Comparison of ENCODE assay signal across 9 cellular contexts in the genomic region with DNA sequence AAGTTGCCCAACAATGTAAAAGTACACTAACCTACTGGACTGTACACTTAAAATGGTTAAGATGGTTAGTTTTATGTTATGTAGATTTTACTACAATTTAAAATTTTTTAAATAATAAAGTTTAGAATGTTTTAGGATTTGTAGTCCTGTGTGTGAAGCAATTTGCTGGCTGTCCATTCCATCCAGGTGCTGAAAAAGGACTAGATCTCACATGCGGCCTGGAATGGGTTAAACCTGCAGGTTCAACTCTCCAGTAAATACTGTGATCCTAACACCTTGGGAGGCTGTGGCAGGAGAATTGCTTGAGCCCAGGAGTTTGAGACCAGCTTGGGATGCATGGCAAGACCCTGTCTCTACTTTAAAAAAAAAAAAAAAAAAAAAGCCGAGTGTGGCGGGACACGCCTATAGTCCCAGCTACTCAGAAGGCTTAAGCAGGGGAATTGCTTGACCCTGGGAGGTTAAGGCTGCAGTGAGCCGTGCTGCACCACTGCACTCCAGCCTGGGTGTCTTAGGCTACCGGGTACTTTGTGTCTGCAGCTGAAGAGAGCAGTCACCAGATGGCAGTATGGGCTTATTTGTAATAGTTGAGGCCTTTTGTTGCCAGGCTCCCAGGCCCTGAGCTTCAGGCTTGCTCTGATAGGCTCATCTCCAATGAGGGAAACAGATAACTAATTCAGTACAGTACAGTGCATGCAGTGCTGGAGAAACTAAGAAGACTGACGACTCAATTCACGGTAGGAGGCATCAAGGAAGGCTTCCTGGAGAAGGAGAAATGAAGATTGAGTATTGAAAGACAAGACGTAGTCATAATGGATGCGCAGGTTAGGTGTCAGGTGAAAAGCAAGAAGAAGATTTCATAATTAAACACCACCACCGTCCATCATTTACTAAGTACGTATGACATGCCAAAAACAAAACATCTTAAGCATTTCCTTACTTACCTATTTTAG.
DNase-seq lines count a peak whose midpoint lies in the region; TF ChIP-seq lines count a peak whose summit lies in the region.
"Had no signal": no experiment of that assay in that cellular context is flagged by ENCODE, and none has a peak within 500 bp of the region (broad histone marks: within the 10 kb centered on the region; RNA-seq: fewer than 3 reads in every experiment).

No MANE protein-coding gene starts in this region.

- peaks cover 25% of the 10 kb centered on the region for H3K27me3 Mint-ChIP-seq in activated T-cell treated with anti-CD3 and anti-CD28 coated beads, Interleukin-2, amount 50 U/mL, for 24 hours
- H3K27me3 Mint-ChIP-seq in type B pancreatic cell, result peaks cover 26% of the 10 kb centered on the region

- H3K36me3 ChIP-seq in OCI-LY3 (replicated peaks; ENCODE audit: low read depth, low read length) (no peaks in the 10 kb centered on the region), neuronal stem cell (replicated peaks in 1 of 2; ENCODE audit: control insufficient read depth in 2 of 2, insufficient read depth in 2 of 2, low read length in 2 of 2) (no peaks in the 10 kb centered on the region)
- H3K36me3 ChIP-seq: BLaER1 had no signal

- TF ChIP-seq CTCF in OCI-LY3 (IDR thresholded peaks at IDR 0.05; ENCODE audit: low read depth, low read length) (peak; percentile 83), fibroblast of pulmonary artery (IDR thresholded peaks at IDR 0.05; ENCODE audit: low read length, missing control alignments) (peak; percentile 80), type B pancreatic cell (conservative IDR thresholded peaks at IDR 0.05) (peak; percentile 85)

- peaks cover 8% of the 10 kb centered on the region for H3K4me1 Mint-ChIP-seq in activated T-cell treated with anti-CD3 and anti-CD28 coated beads, Interleukin-2, amount 50 U/mL, for 24 hours (ENCODE audit: low read depth)
- peaks cover 14% of the 10 kb centered on the region for H3K4me1 Mint-ChIP-seq in type B pancreatic cell (ENCODE audit: unreplicated experiment)

- H3K4me3 Mint-ChIP-seq in activated T-cell treated with anti-CD3 and anti-CD28 coated beads, Interleukin-2, amount 50 U/mL, for 24 hours, result no peak overlapping the region
- no peak overlapping the region for H3K4me3 Mint-ChIP-seq in type B pancreatic cell

- no peak overlapping the region for H2AK5ac ChIP-seq in neuronal stem cell (ENCODE audit: low read depth, low read length)

- no peak overlapping the region for H2AFZ ChIP-seq in OCI-LY3 (ENCODE audit: low read depth, low read length)
- no peak overlapping the region for H2AFZ ChIP-seq in neuronal stem cell (ENCODE audit: low read length)

- no peak overlapping the region for H2BK12ac ChIP-seq in neuronal stem cell (ENCODE audit: low read length)

- no peaks in the 10 kb centered on the region for H3K36me3 Mint-ChIP-seq in activated T-cell treated with anti-CD3 and anti-CD28 coated beads, Interleukin-2, amount 50 U/mL, for 24 hours (ENCODE audit: low read depth)
- H3K36me3 Mint-ChIP-seq in type B pancreatic cell, result no peaks in the 10 kb centered on the region

- no peak overlapping the region for H3K23ac ChIP-seq in neuronal stem cell (ENCODE audit: low read depth, low read length, poor library complexity)

- H3K27ac Mint-ChIP-seq in activated T-cell treated with anti-CD3 and anti-CD28 coated beads, Interleukin-2, amount 50 U/mL, for 24 hours, result no peak overlapping the region
- peak overlapping the region; percentile 9 for H3K27ac Mint-ChIP-seq in type B pancreatic cell

- H2BK15ac ChIP-seq in neuronal stem cell (ENCODE audit: low read length), result no peak overlapping the region

- peak; percentile 7 to 65 (median 65) for DNase-seq in NCI-H1417 (lab: John Stamatoyannopoulos, UW)
- DNase-seq in NCI-H1417 treated with DMSO at 0.1 percent for 48 hours (lab: John Stamatoyannopoulos, UW), result no peak
- DNase-seq in KBM-7, result peak; percentile 81
- DNase-seq in activated T-cell treated with anti-CD3 and anti-CD28 coated beads, Interleukin-2, amount 50 U/mL, for 24 hours, result peak; percentile 46
- DNase-seq in fibroblast of pulmonary artery (ENCODE audit: low read depth), result peak; percentile 88
- DNase-seq in neuronal stem cell (ENCODE audit: low spot score), result peak; percentile 81
- no peak for DNase-seq in type B pancreatic cell (ENCODE audit: extremely low spot score, unreplicated experiment)

- H3K4me3 ChIP-seq in OCI-LY3 (ENCODE audit: low read length) (no peak overlapping the region), fibroblast of pulmonary artery (replicated peaks; ENCODE audit: low read depth, low read length) (no peak overlapping the region), neuronal stem cell (ENCODE audit: low read length in 2 of 2) (no peak overlapping the region)
- H3K4me3 ChIP-seq: BLaER1 had no signal

- no peak overlapping the region for H3K4ac ChIP-seq in neuronal stem cell (ENCODE audit: low read length)

- no peak overlapping the region for H4K91ac ChIP-seq in neuronal stem cell (ENCODE audit: low read depth, low read length, poor library complexity)

- no peaks in the 10 kb centered on the region for H3K79me1 ChIP-seq in neuronal stem cell (ENCODE audit: low read depth, low read length)

- WGBS in neuronal stem cell (ENCODE audit: extremely low coverage in 2 of 2, insufficient read length in 2 of 2, insufficient replicate concordance in 1 of 2), 2 donors, result no CpG with 5 or more reads among the region's 12 CpGs

- no peaks in the 10 kb centered on the region for H3K9me3 ChIP-seq in OCI-LY3 (ENCODE audit: insufficient read depth, low read length)
- H3K9me3 ChIP-seq in neuronal stem cell (replicated peaks in 1 of 2; ENCODE audit: control insufficient read depth in 2 of 2, insufficient read depth in 1 of 2, low read depth in 1 of 2, low read length in 2 of 2), result no peaks in the 10 kb centered on the region
- H3K9me3 ChIP-seq: BLaER1 had no signal

- H4K20me1 ChIP-seq in OCI-LY3 (ENCODE audit: insufficient read depth, low read length), result no peaks in the 10 kb centered on the region; the same call in 1 of the 2 replicates
- H4K20me1 ChIP-seq: BLaER1 had no signal

- in situ Hi-C loops in KBM-7 (cut with MboI; ENCODE audit: low pct_unique_long_range_greater_than_20kb, low sequenced_read_pairs), result no loop called here

- H3K4me2 ChIP-seq in OCI-LY3 (ENCODE audit: low read length) (no peak overlapping the region), neuronal stem cell (ENCODE audit: insufficient read depth, low read length, poor library complexity, severe bottlenecking) (no peak overlapping the region)
- H3K4me2 ChIP-seq: BLaER1 had no signal

- no peak overlapping the region for H3K14ac ChIP-seq in neuronal stem cell (ENCODE audit: low read length)

- no peak overlapping the region for H2BK5ac ChIP-seq in neuronal stem cell (ENCODE audit: low read length)

- H3K9me3 Mint-ChIP-seq in activated T-cell treated with anti-CD3 and anti-CD28 coated beads, Interleukin-2, amount 50 U/mL, for 24 hours, result no peaks in the 10 kb centered on the region
- H3K9me3 Mint-ChIP-seq in type B pancreatic cell, result no peaks in the 10 kb centered on the region

- no peak overlapping the region for H3K18ac ChIP-seq in neuronal stem cell (ENCODE audit: low read length)

- H3K9ac ChIP-seq in OCI-LY3 (ENCODE audit: low read length) (no peak overlapping the region), neuronal stem cell (ENCODE audit: low read depth, low read length, poor library complexity) (no peak overlapping the region)
- H3K9ac ChIP-seq: BLaER1 had no signal

- H4K8ac ChIP-seq in neuronal stem cell (ENCODE audit: low read depth, low read length), result no peak overlapping the region

- H3K4me1 ChIP-seq in OCI-LY3 (ENCODE audit: low read length) (peaks cover 14% of the 10 kb centered on the region), neuronal stem cell (ENCODE audit: control insufficient read depth in 2 of 2, insufficient read depth in 1 of 2, low read depth in 1 of 2, low read length in 2 of 2) (peaks cover 2 to 5% of the 10 kb centered on the region in 2 donors)

- H3K27me3 ChIP-seq in OCI-LY3 (ENCODE audit: low read depth, low read length) (peaks cover 34% of the 10 kb centered on the region), neuronal stem cell (ENCODE audit: control insufficient read depth in 3 of 3, insufficient read depth in 3 of 3, low read depth in 1 of 3, low read length in 3 of 3) (no peaks in the 10 kb centered on the region)
- H3K27me3 ChIP-seq: BLaER1 had no signal

- no peak overlapping the region for H2BK120ac ChIP-seq in neuronal stem cell (ENCODE audit: low read depth, low read length)

- H3K79me2 ChIP-seq in OCI-LY3 (ENCODE audit: low read length), result no peaks in the 10 kb centered on the region

- H3K27ac ChIP-seq in OCI-LY3 (ENCODE audit: low read length), result no peak overlapping the region
- no peak overlapping the region for H3K27ac ChIP-seq in neuronal stem cell (replicated peaks; ENCODE audit: low read length)
- H3K27ac ChIP-seq: BLaER1 had no signal

Comparison
In these comparisons a context has a peak if more than half of its experiments do, and no peak if none do; other contexts are left out.
1. DNase-seq: peak in NCI-H1417 (3 of 3), KBM-7 (single experiment), activated T-cell treated with anti-CD3 and anti-CD28 coated beads, Interleukin-2, amount 50 U/mL, for 24 hours (single experiment), fibroblast of pulmonary artery (single experiment) and neuronal stem cell (single experiment); none in NCI-H1417 treated with DMSO at 0.1 percent for 48 hours (single experiment) and type B pancreatic cell (single experiment).
2. Peak in every context shown above with its lines, with median percentiles within 50 percentile points of each other: CTCF ChIP-seq.